In the genomic region with DNA sequence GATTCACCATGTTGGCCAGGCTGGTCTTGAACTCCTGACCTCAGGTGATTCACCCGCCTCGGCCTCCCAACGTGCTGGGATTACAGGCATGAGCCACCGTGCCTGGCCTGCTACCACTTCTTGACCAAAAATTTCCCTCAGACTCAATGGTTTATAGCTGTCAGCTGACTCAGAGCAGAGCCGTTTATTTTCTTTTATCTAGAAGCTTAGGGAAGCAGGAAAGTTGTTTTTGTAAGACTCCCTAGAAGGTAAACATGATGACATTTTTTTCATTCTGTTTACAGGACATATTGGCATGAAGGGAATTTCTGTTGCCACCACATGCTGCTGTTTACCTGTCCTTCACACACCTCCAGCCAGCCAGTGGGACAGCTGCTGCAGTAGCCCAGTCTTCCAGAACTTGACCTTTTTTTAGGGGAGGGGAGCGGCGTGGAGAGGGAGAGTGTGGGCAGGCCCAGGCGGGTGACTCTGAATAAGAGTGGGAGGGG, we compare ENCODE assay signal across 9 cellular contexts. TPM values are rescaled to one million over a fixed set of nuclear protein-coding genes. Genes with fewer than 3 reads are reported as not detected.
DNase-seq lines count a peak whose midpoint lies in the region; ATAC-seq and TF ChIP-seq lines count a peak whose summit lies in the region.
"Had no signal": no experiment of that assay in that cellular context is flagged by ENCODE, and none has a peak within 500 bp of the region (broad histone marks: within the 10 kb centered on the region; RNA-seq: fewer than 3 reads in every experiment).

No MANE protein-coding gene starts in this region.

- H3K27me3 ChIP-seq in kidney epithelial cell (ENCODE audit: control insufficient read depth, insufficient read depth, low read length) (no peaks in the 10 kb centered on the region), tibial artery (no peaks in the 10 kb centered on the region)

- H3K4me1 Mint-ChIP-seq in activated naive CD4-positive, alpha-beta T cell treated with anti-CD3 and anti-CD28 coated beads, Interleukin-2, amount 10 ng/mL, durations not matched to agents 7 days and 5 days, result peaks cover 60% of the 10 kb centered on the region

- H3K4me1 ChIP-seq in tibial artery, result peaks cover 0 to 10% (median 5%) of the 10 kb centered on the region in 4 donors

- no peaks in the 10 kb centered on the region for H3K36me3 ChIP-seq in kidney epithelial cell (ENCODE audit: control insufficient read depth, insufficient read depth, low read length)
- H3K36me3 ChIP-seq in tibial artery, result no peaks in the 10 kb centered on the region

- DNase-seq in activated naive CD4-positive, alpha-beta T cell treated with Interleukin-2 at 50 U/mL for 16 hours, result peak; percentile 19
- no peak for DNase-seq in activated naive CD4-positive, alpha-beta T cell treated with anti-CD3 and anti-CD28 coated beads, Interleukin-2, amount 10 ng/mL, durations not matched to agents 7 days and 5 days
- DNase-seq in kidney epithelial cell (ENCODE audit: low read depth) (peak; percentile 61), tibial artery (no peak), T-helper 9 cell (no peak), SHP77 (lab: John Stamatoyannopoulos, UW) (no peak)
- DNase-seq: small intestine had no signal

- peak overlapping the region; percentile 19 for H3K27ac ChIP-seq in tibial artery

- H3K4me3 ChIP-seq in kidney epithelial cell (ENCODE audit: low read depth, low read length) (no peak overlapping the region), tibial artery (no peak overlapping the region)

- TF ChIP-seq CTCF in kidney epithelial cell (IDR thresholded peaks at IDR 0.05; ENCODE audit: insufficient read depth, low read length, poor library complexity, severe bottlenecking), result no peak
- no peak for TF ChIP-seq CTCF in tibial artery (IDR thresholded peaks at IDR 0.05)

- peak; percentile 66 for ATAC-seq in SK-N-SH treated with all-trans-retinoic acid at 6 μM for 48 hours
- no peak for ATAC-seq in HG03095 (IDR thresholded peaks at IDR 0.05; ENCODE audit: unreplicated experiment)

- no peaks in the 10 kb centered on the region for H3K9me3 Mint-ChIP-seq in activated naive CD4-positive, alpha-beta T cell treated with anti-CD3 and anti-CD28 coated beads, Interleukin-2, amount 10 ng/mL, durations not matched to agents 7 days and 5 days

- CTCF ChIA-PET in activated naive CD4-positive, alpha-beta T cell treated with anti-CD3 and anti-CD28 coated beads, Interleukin-2, amount 10 ng/mL, durations not matched to agents 7 days and 5 days (lab: Charles Lee), result interaction anchor here (2.2 kb wide), 1 partner anchor 10 kb away, joined by 5 read pairs; no protein-coding TSS in a partner anchor

- intact Hi-C loops in tibial artery (cut with DNase I; ENCODE audit: low total_unique reads), result no loop called here

- no peak overlapping the region for H3K4me3 Mint-ChIP-seq in activated naive CD4-positive, alpha-beta T cell treated with anti-CD3 and anti-CD28 coated beads, Interleukin-2, amount 10 ng/mL, durations not matched to agents 7 days and 5 days

- H3K27ac Mint-ChIP-seq in activated naive CD4-positive, alpha-beta T cell treated with anti-CD3 and anti-CD28 coated beads, Interleukin-2, amount 10 ng/mL, durations not matched to agents 7 days and 5 days, result no peak overlapping the region

- H3K36me3 Mint-ChIP-seq in activated naive CD4-positive, alpha-beta T cell treated with anti-CD3 and anti-CD28 coated beads, Interleukin-2, amount 10 ng/mL, durations not matched to agents 7 days and 5 days, result peaks cover 4% of the 10 kb centered on the region

- H3K27me3 Mint-ChIP-seq in activated naive CD4-positive, alpha-beta T cell treated with anti-CD3 and anti-CD28 coated beads, Interleukin-2, amount 10 ng/mL, durations not matched to agents 7 days and 5 days, result peaks cover 4% of the 10 kb centered on the region

- H3K9me3 ChIP-seq in tibial artery, result no peaks in the 10 kb centered on the region

TF ChIP-seq in SK-N-SH treated with all-trans-retinoic acid at 6 μM for 48 hours, 23 proteins besides CTCF, POLR2A, EP300 and RAD21:
- TF ChIP-seq OSR1 (CRISPR knock-in tag; IDR thresholded peaks at IDR 0.05), result no peak
- TF ChIP-seq ZC3H10 (CRISPR knock-in tag; IDR thresholded peaks at IDR 0.05), result no peak
- TF ChIP-seq PPARA (CRISPR knock-in tag; IDR thresholded peaks at IDR 0.05; ENCODE audit: borderline replicate concordance), result no peak
- TF ChIP-seq, protein P1, sequence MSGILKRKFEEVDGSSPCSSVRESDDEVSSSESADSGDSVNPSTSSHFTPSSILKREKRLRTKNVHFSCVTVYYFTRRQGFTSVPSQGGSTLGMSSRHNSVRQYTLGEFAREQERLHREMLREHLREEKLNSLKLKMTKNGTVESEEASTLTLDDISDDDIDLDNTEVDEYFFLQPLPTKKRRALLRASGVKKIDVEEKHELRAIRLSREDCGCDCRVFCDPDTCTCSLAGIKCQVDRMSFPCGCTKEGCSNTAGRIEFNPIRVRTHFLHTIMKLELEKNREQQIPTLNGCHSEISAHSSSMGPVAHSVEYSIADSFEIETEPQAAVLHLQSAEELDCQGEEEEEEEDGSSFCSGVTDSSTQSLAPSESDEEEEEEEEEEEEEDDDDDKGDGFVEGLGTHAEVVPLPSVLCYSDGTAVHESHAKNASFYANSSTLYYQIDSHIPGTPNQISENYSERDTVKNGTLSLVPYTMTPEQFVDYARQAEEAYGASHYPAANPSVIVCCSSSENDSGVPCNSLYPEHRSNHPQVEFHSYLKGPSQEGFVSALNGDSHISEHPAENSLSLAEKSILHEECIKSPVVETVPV (CRISPR knock-in tag; IDR thresholded peaks at IDR 0.05), result no peak
- no peak for TF ChIP-seq TOX (CRISPR knock-in tag; IDR thresholded peaks at IDR 0.05; ENCODE audit: borderline replicate concordance)
- no peak for TF ChIP-seq ZNF565 (CRISPR knock-in tag; conservative IDR thresholded peaks at IDR 0.05; ENCODE audit: low read depth)
- no peak for TF ChIP-seq ISL1 (CRISPR knock-in tag; IDR thresholded peaks at IDR 0.05)
- TF ChIP-seq ZFP3 (CRISPR knock-in tag; IDR thresholded peaks at IDR 0.05), result no peak
- no peak for TF ChIP-seq BACH2 (CRISPR knock-in tag; IDR thresholded peaks at IDR 0.05; ENCODE audit: borderline replicate concordance)
- TF ChIP-seq, protein P2, sequence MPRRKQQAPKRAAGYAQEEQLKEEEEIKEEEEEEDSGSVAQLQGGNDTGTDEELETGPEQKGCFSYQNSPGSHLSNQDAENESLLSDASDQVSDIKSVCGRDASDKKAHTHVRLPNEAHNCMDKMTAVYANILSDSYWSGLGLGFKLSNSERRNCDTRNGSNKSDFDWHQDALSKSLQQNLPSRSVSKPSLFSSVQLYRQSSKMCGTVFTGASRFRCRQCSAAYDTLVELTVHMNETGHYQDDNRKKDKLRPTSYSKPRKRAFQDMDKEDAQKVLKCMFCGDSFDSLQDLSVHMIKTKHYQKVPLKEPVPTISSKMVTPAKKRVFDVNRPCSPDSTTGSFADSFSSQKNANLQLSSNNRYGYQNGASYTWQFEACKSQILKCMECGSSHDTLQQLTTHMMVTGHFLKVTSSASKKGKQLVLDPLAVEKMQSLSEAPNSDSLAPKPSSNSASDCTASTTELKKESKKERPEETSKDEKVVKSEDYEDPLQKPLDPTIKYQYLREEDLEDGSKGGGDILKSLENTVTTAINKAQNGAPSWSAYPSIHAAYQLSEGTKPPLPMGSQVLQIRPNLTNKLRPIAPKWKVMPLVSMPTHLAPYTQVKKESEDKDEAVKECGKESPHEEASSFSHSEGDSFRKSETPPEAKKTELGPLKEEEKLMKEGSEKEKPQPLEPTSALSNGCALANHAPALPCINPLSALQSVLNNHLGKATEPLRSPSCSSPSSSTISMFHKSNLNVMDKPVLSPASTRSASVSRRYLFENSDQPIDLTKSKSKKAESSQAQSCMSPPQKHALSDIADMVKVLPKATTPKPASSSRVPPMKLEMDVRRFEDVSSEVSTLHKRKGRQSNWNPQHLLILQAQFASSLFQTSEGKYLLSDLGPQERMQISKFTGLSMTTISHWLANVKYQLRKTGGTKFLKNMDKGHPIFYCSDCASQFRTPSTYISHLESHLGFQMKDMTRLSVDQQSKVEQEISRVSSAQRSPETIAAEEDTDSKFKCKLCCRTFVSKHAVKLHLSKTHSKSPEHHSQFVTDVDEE (CRISPR knock-in tag; IDR thresholded peaks at IDR 0.05), result no peak

RNA-seq across cellular contexts. Expression of a gene that starts 56.1 kb away (rescaled TPM):
- 42.3 and 49.6 TPM in 2 replicates for total RNA-seq in kidney epithelial cell

Comparison
In these comparisons a context has a peak if more than half of its experiments do, and no peak if none do; other contexts are left out.
1. DNase-seq: peak in activated naive CD4-positive, alpha-beta T cell treated with Interleukin-2 at 50 U/mL for 16 hours (single experiment) and kidney epithelial cell (single experiment); none in activated naive CD4-positive, alpha-beta T cell treated with anti-CD3 and anti-CD28 coated beads, Interleukin-2, amount 10 ng/mL, durations not matched to agents 7 days and 5 days (single experiment), tibial artery (0 of 2), T-helper 9 cell (single experiment) and SHP77 (0 of 2).